Comparison of ENCODE assay signal across 31 cellular contexts in the genomic region with DNA sequence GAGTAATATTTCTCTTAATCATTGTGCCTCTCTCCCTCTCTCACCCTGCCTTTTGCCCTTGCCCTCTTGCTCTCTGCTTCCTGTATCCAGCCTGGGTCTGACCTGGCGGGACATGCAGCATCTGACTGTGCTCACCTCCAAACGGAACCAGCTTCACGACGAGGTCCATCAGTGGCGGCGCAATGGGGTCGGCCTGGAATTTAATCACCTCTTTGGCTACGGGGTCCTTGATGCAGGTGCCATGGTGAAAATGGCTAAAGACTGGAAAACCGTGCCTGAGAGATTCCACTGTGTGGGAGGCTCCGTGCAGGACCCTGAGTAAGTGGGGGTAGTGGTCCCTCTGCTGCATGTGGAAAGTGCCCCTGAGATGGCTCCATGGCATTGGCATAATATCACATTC.
"Had no signal": no experiment of that assay in that cellular context is flagged by ENCODE, and none has a peak within 500 bp of the region (broad histone marks: within the 10 kb centered on the region; RNA-seq: fewer than 3 reads in every experiment).

No MANE protein-coding gene starts in this region.

- H3K4me2 ChIP-seq: neural progenitor cell, smooth muscle cell had no signal

- DNase-seq: naive B cell; naive thymus-derived CD8-positive, alpha-beta T cell; nephron progenitor cell; nucleus accumbens; ovary; posterior cingulate gyrus; psoas muscle; spleen; stimulated activated CD4-positive, alpha-beta T cell treated with anti-CD3 and anti-CD28 coated beads, Interleukin-12 subunit alpha, Interleukin-12 subunit beta, amount 100 ng/mL, for 4 hours; stimulated activated CD4-positive, alpha-beta T cell treated with anti-CD3 and anti-CD28 coated beads, Interleukin-1b, Interleukin-23, amount 100 ng/mL, for 48 hours; stimulated activated CD4-positive, alpha-beta T cell treated with anti-CD3 and anti-CD28 coated beads, Interleukin-4, amount 100 ng/mL, for 1 hour; stimulated activated CD4-positive, alpha-beta T cell treated with anti-CD3 and anti-CD28 coated beads, Interleukin-4, amount 100 ng/mL, for 4 hours; stimulated activated CD8-positive, alpha-beta memory T cell treated with anti-CD3 and anti-CD28 coated beads, Interleukin-4, amount 100 ng/mL, for 48 hours; stimulated activated naive CD4-positive, alpha-beta T cell; stimulated activated naive CD8-positive, alpha-beta T cell treated with anti-CD3 and anti-CD28 coated beads, Interleukin-15, amount 100 ng/mL, for 72 hours; stimulated activated naive CD8-positive, alpha-beta T cell treated with anti-CD3 and anti-CD28 coated beads, Interleukin-15, Interleukin-2, amounts not matched to agents 100 U/mL and 50 U/mL, for 24 hours; substantia nigra; testis; tibial artery; transverse colon; upper lobe of right lung; uterus had no signal

- H3K4me3 ChIP-seq: neural progenitor cell, ovary, psoas muscle, skin epidermis, smooth muscle cell, spleen, suprapubic skin, testis, tibial artery, transverse colon, upper lobe of right lung, uterus had no signal

- H3K9me3 ChIP-seq: neutrophil, ovary, psoas muscle, spleen, suprapubic skin, testis, tibial artery, transverse colon, upper lobe of right lung, uterus had no signal

- H3K79me2 ChIP-seq: parathyroid adenoma had no signal

- H3K27me3 ChIP-seq: neural progenitor cell, neutrophil, ovary, spleen, suprapubic skin, testis, tibial artery, transverse colon, upper lobe of right lung, uterus had no signal

- H3K9ac ChIP-seq: neural progenitor cell, parathyroid adenoma had no signal

- H2AFZ ChIP-seq: neural progenitor cell, parathyroid adenoma had no signal

- H3K27ac ChIP-seq: neural progenitor cell, neutrophil, ovary, parathyroid adenoma, psoas muscle, skin epidermis, spleen, suprapubic skin, testis, tibial artery, transverse colon, upper lobe of right lung, uterus had no signal

- H3K4me1 ChIP-seq: neural progenitor cell, parathyroid adenoma, psoas muscle, spleen, suprapubic skin, testis, tibial artery, transverse colon, upper lobe of right lung, uterus had no signal

- ATAC-seq: naive thymus-derived CD8-positive, alpha-beta T cell; natural killer cell treated with Interleukin-12 subunit alpha and Interleukin-12 subunit beta and Interleukin-15 and Interleukin-18, amount 100 ng/mL, for 72 hours; psoas muscle; sciatic nerve; stimulated activated memory B cell treated with anti-CD40 and anti-IgM and Interleukin-4, amounts not matched to agents 10 μg/mL and 1 μg/mL and 100 μg/mL, for 72 hours; stimulated activated naive CD8-positive, alpha-beta T cell treated with anti-CD3 and anti-CD28 coated beads, Interleukin-15, amount 100 ng/mL, for 72 hours; stimulated activated naive CD8-positive, alpha-beta T cell treated with anti-CD3 and anti-CD28 coated beads, Interleukin-15, Interleukin-2, amounts not matched to agents 100 U/mL and 50 U/mL, for 24 hours; upper lobe of right lung had no signal

- H3K36me3 ChIP-seq: neural progenitor cell, neutrophil, ovary, spleen, suprapubic skin, tibial artery, transverse colon, upper lobe of right lung, uterus had no signal
